17 cellular contexts compared by ENCODE assay signal in the genomic region with DNA sequence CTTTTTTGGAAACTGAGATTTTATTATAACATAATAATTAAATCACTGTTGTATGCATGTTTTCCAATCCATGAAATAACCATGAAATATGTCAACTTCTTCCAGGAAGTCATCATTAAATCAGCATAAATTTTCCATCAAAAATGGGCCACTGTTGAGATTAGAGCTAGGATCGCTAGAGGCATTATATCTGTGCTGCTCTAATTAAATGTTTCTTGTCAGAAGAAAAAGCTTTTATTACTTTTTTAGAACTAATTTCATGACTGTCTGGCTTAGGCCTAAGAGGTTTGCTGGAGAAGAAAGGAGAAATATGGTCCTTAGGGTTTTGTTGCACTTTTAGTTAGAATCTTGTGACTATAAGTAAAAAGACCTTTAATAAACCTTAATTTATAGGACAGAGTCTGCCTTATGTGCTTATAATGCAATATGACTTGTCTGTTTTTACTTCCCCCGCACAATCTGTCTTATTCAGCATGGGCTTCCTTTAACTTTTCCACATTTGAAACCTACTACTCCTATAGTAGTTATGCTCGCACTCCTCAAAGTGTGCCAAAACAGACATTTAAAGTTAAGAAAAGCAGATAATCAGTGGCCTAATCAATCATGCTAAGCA.
DNase-seq lines count a peak whose midpoint lies in the region; ATAC-seq, FAIRE-seq and TF ChIP-seq lines count a peak whose summit lies in the region.
"Had no signal": no experiment of that assay in that cellular context is flagged by ENCODE, and none has a peak within 500 bp of the region (broad histone marks: within the 10 kb centered on the region; RNA-seq: fewer than 3 reads in every experiment).

No MANE protein-coding gene starts in this region.

- H3K9me3 Mint-ChIP-seq in natural killer cell treated with Interleukin-12 subunit alpha and Interleukin-12 subunit beta and Interleukin-15 and Interleukin-18, amount 100 ng/mL, for 72 hours, result peaks cover 11% of the 10 kb centered on the region

- no peaks in the 10 kb centered on the region for H3K36me3 Mint-ChIP-seq in natural killer cell treated with Interleukin-12 subunit alpha and Interleukin-12 subunit beta and Interleukin-15 and Interleukin-18, amount 100 ng/mL, for 72 hours
- H3K36me3 Mint-ChIP-seq: CD4-positive, alpha-beta memory T cell had no signal

- no peak overlapping the region for H3K27ac Mint-ChIP-seq in natural killer cell treated with Interleukin-12 subunit alpha and Interleukin-12 subunit beta and Interleukin-15 and Interleukin-18, amount 100 ng/mL, for 72 hours
- H3K27ac Mint-ChIP-seq: CD4-positive, alpha-beta memory T cell; GM23338; H9 had no signal

- no peak overlapping the region for H3K4me3 Mint-ChIP-seq in natural killer cell treated with Interleukin-12 subunit alpha and Interleukin-12 subunit beta and Interleukin-15 and Interleukin-18, amount 100 ng/mL, for 72 hours
- H3K4me3 Mint-ChIP-seq: CD4-positive, alpha-beta memory T cell; GM23338; H9 had no signal

- H3K4me1 Mint-ChIP-seq in natural killer cell treated with Interleukin-12 subunit alpha and Interleukin-12 subunit beta and Interleukin-15 and Interleukin-18, amount 100 ng/mL, for 72 hours (ENCODE audit: low read depth in 2 of 2), result no peaks in the 10 kb centered on the region
- H3K4me1 Mint-ChIP-seq: CD4-positive, alpha-beta memory T cell; GM23338; H9 had no signal

- no peaks in the 10 kb centered on the region for H3K27me3 Mint-ChIP-seq in natural killer cell treated with Interleukin-12 subunit alpha and Interleukin-12 subunit beta and Interleukin-15 and Interleukin-18, amount 100 ng/mL, for 72 hours
- H3K27me3 Mint-ChIP-seq: CD4-positive, alpha-beta memory T cell had no signal

- no peak for TF ChIP-seq POLR2A in GM12892 (IDR thresholded peaks at IDR 0.05; ENCODE audit: low read depth, low read length)

- DNase-seq in GM12892 (ENCODE audit: insufficient read length) (no peak), SK-N-DZ (ENCODE audit: low spot score) (peak; percentile 85), foreskin melanocyte (peak; percentile 31), superior temporal gyrus (ENCODE audit: extremely low spot score) (peak; percentile 30)
- no peak for DNase-seq in natural killer cell treated with Interleukin-12 subunit alpha and Interleukin-12 subunit beta and Interleukin-15 and Interleukin-18, amount 100 ng/mL, for 72 hours (ENCODE audit: low spot score)
- DNase-seq: C1 segment of cervical spinal cord; CD4-positive, alpha-beta memory T cell; DMS 273 treated with DMSO at 0.1 percent for 48 hours; DMS79; GF-D8; H9 had no signal

- peak; percentile 60 for FAIRE-seq in GM12892 (lab: Jason Lieb, UNC)
- FAIRE-seq: D721Med, GM12891 had no signal

- ATAC-seq in HG03439 (IDR thresholded peaks at IDR 0.05; ENCODE audit: unreplicated experiment) (no peak), GM21360 (IDR thresholded peaks at IDR 0.05; ENCODE audit: unreplicated experiment) (no peak)
- ATAC-seq in natural killer cell treated with Interleukin-12 subunit alpha and Interleukin-12 subunit beta and Interleukin-15 and Interleukin-18, amount 100 ng/mL, for 72 hours, result no peak
- ATAC-seq: GM23338, HCT116 had no signal

Comparison
In these comparisons a context has a peak if more than half of its experiments do, and no peak if none do; other contexts are left out.
1. DNase-seq: peak in SK-N-DZ (single experiment), foreskin melanocyte (single experiment) and superior temporal gyrus (single experiment); none in GM12892 (single experiment) and natural killer cell treated with Interleukin-12 subunit alpha and Interleukin-12 subunit beta and Interleukin-15 and Interleukin-18, amount 100 ng/mL, for 72 hours (single experiment).